ENCODE assay signal across 13 cellular contexts in genomic region chr17:27339198-27339835, GRCh38. TPM values are rescaled to one million over a fixed set of nuclear protein-coding genes. Genes with fewer than 3 reads are reported as not detected.
DNase-seq lines count a peak whose midpoint lies in the region; ATAC-seq, FAIRE-seq and TF ChIP-seq lines count a peak whose summit lies in the region.
"Had no signal": no experiment of that assay in that cellular context is flagged by ENCODE, and none has a peak within 500 bp of the region (broad histone marks: within the 10 kb centered on the region; RNA-seq: fewer than 3 reads in every experiment).

No MANE protein-coding gene starts in this region.

- no peak overlapping the region for H3K4me3 Mint-ChIP-seq in activated naive CD4-positive, alpha-beta T cell treated with anti-CD3 and anti-CD28 coated beads for 36 hours
- H3K4me3 Mint-ChIP-seq in glutamatergic neuron (ENCODE audit: unreplicated experiment): no peak overlapping the region
- H3K4me3 Mint-ChIP-seq: activated T-helper 17 cell treated with anti-CD3 and anti-CD28 coated beads, Interleukin-2, amount 50 U/mL, for 72 hours; CD8-positive, alpha-beta T cell had no signal

- H3K4me2 ChIP-seq in K562 (ENCODE audit: insufficient read depth, low read length): peak overlapping the region; percentile 54

- 58% methylated on average over 9 of the region's 9 CpGs for WGBS in K562 (ENCODE audit: insufficient coverage, low coverage, missing lambda C conversion rate)

- no peaks in the 10 kb centered on the region for H3K27me3 ChIP-seq in K562 (ENCODE audit: control insufficient read depth in 2 of 2, insufficient read depth in 2 of 2, low read length in 2 of 2)
- H3K27me3 ChIP-seq: cardiac muscle cell had no signal

- no TSS peak for BruUV-seq in K562 (replicated peaks; lab: Mats Ljungman, UMichigan)

- intact Hi-C loops in K562 (cut with micrococcal nuclease): no loop called here
- intact Hi-C loops in activated naive CD4-positive, alpha-beta T cell treated with anti-CD3 and anti-CD28 coated beads for 36 hours (cut with micrococcal nuclease): no loop called here

- no peak for TF ChIP-seq POLR2A in K562 (conservative IDR thresholded peaks at IDR 0.05)

- TF ChIP-seq EP300 in K562 (IDR thresholded peaks at IDR 0.05; ENCODE audit: low read length): no peak

- no peak overlapping the region for H3K4me3 ChIP-seq in K562
- H3K4me3 ChIP-seq: cardiac muscle cell had no signal

- peaks cover 36 to 61% of the 10 kb centered on the region in 2 experiments for H3K4me1 ChIP-seq in K562 (replicated peaks in 1 of 2; ENCODE audit: control insufficient read depth in 2 of 2, insufficient read depth in 2 of 2, low read length in 2 of 2)

- peak overlapping the region; percentile 67 for H3K27ac ChIP-seq in K562 (ENCODE audit: extremely low read depth, low read depth, low read length)
- H3K27ac ChIP-seq: cardiac muscle cell, VCaP had no signal

- H3K79me2 ChIP-seq in K562 (ENCODE audit: control insufficient read depth, insufficient read depth, low read length): peaks cover 3% of the 10 kb centered on the region; the same call in 2 of the 3 replicates

- 0 out of 2 replicates have a peak overlapping the region, but pooled peaks have one; percentile 0 for H2AFZ ChIP-seq in K562 (ENCODE audit: low read depth, low read length)

- no peak for FAIRE-seq in K562 (lab: Jason Lieb, UNC)

- no peak overlapping the region for H3K27ac Mint-ChIP-seq in activated naive CD4-positive, alpha-beta T cell treated with anti-CD3 and anti-CD28 coated beads for 36 hours
- H3K27ac Mint-ChIP-seq in glutamatergic neuron (ENCODE audit: unreplicated experiment): no peak overlapping the region
- H3K27ac Mint-ChIP-seq: activated T-helper 17 cell treated with anti-CD3 and anti-CD28 coated beads, Interleukin-2, amount 50 U/mL, for 72 hours; CD8-positive, alpha-beta T cell had no signal

- no peaks in the 10 kb centered on the region; the same call in 2 of the 3 replicates for H3K36me3 ChIP-seq in K562 (ENCODE audit: control insufficient read depth, insufficient read depth, low read length)
- H3K36me3 ChIP-seq: cardiac muscle cell had no signal

- no peaks in the 10 kb centered on the region for H3K27me3 Mint-ChIP-seq in activated naive CD4-positive, alpha-beta T cell treated with anti-CD3 and anti-CD28 coated beads for 36 hours (ENCODE audit: low read depth)
- H3K27me3 Mint-ChIP-seq in glutamatergic neuron (ENCODE audit: unreplicated experiment): peaks cover 8% of the 10 kb centered on the region
- H3K27me3 Mint-ChIP-seq: activated T-helper 17 cell treated with anti-CD3 and anti-CD28 coated beads, Interleukin-2, amount 50 U/mL, for 72 hours had no signal

- peak overlapping the region in 1 of 2 experiments; percentile 37; a peak in 3 of 4 replicates for H3K9ac ChIP-seq in K562 (ENCODE audit: insufficient read depth in 1 of 2, low read depth in 2 of 2, low read length in 2 of 2)

- TF ChIP-seq CTCF in GM20000 (IDR thresholded peaks at IDR 0.05; ENCODE audit: extremely low read depth, missing control alignments) (no peak), K562 (IDR thresholded peaks at IDR 0.05 in 2 of 3, conservative IDR thresholded peaks at IDR 0.05 in 1 of 3; ENCODE audit: insufficient read depth in 2 of 3, low read depth in 1 of 3, low read length in 3 of 3) (no peak), glutamatergic neuron (IDR thresholded peaks at IDR 0.05; ENCODE audit: partially characterized antibody, unreplicated experiment) (no peak)

- ATAC-seq in GM18498 (IDR thresholded peaks at IDR 0.05; ENCODE audit: unreplicated experiment) (peak; percentile 64), HG03066 (IDR thresholded peaks at IDR 0.05; ENCODE audit: low read depth, unreplicated experiment) (peak; percentile 50), K562 (no peak)

- CTCF ChIA-PET in K562 (lab: Yijun Ruan, JAX; ENCODE audit: low intra/inter-chr PET ratio): no interaction called here
- CTCF ChIA-PET in activated naive CD4-positive, alpha-beta T cell treated with anti-CD3 and anti-CD28 coated beads for 36 hours (lab: Charles Lee): interaction anchor here (0.9 to 2.0 kb wide), 4 partner anchors 103 to 311 kb away, joined by 3 to 8 read pairs (median 5); no protein-coding TSS in a partner anchor

- DNase-seq in GM20000 (ENCODE audit: low spot score): peak; percentile 49
- no peak for DNase-seq in K562 (ENCODE audit: extremely low read depth in 1 of 4, low spot score in 3 of 4)
- DNase-seq in activated naive CD4-positive, alpha-beta T cell treated with anti-CD3 and anti-CD28 coated beads for 36 hours: no peak
- DNase-seq in NK-92 treated with Interleukin-12 subunit alpha and Interleukin-12 subunit beta, amount 100 ng/mL, for 24 hours (lab: John Stamatoyannopoulos, UW): no peak
- DNase-seq in DMS153 (lab: John Stamatoyannopoulos, UW): no peak
- DNase-seq in glutamatergic neuron: no peak
- DNase-seq: NCI-H2171 treated with DMSO at 0.1 percent for 48 hours had no signal

- H3K4me1 Mint-ChIP-seq in activated naive CD4-positive, alpha-beta T cell treated with anti-CD3 and anti-CD28 coated beads for 36 hours (ENCODE audit: low read depth): peaks cover 6% of the 10 kb centered on the region
- peaks cover 8% of the 10 kb centered on the region for H3K4me1 Mint-ChIP-seq in glutamatergic neuron (ENCODE audit: low read depth, unreplicated experiment)
- H3K4me1 Mint-ChIP-seq: activated T-helper 17 cell treated with anti-CD3 and anti-CD28 coated beads, Interleukin-2, amount 50 U/mL, for 72 hours had no signal

- TF ChIP-seq RAD21 in K562 (CRISPR knock-in tag; conservative IDR thresholded peaks at IDR 0.05 in 1 of 2, IDR thresholded peaks at IDR 0.05 in 1 of 2): no peak

- H3K36me3 Mint-ChIP-seq in activated naive CD4-positive, alpha-beta T cell treated with anti-CD3 and anti-CD28 coated beads for 36 hours (ENCODE audit: low read depth): no peaks in the 10 kb centered on the region
- H3K36me3 Mint-ChIP-seq in glutamatergic neuron (ENCODE audit: unreplicated experiment): no peaks in the 10 kb centered on the region
- H3K36me3 Mint-ChIP-seq: CD8-positive, alpha-beta T cell had no signal

- H3K9me3 ChIP-seq in K562 (replicated peaks; ENCODE audit: control insufficient read depth, insufficient read depth, low read depth, low read length): no peaks in the 10 kb centered on the region

- in situ Hi-C loops in K562 (cut with MboI): no loop called here

- no peaks in the 10 kb centered on the region for H3K9me3 Mint-ChIP-seq in activated naive CD4-positive, alpha-beta T cell treated with anti-CD3 and anti-CD28 coated beads for 36 hours
- H3K9me3 Mint-ChIP-seq in glutamatergic neuron (ENCODE audit: unreplicated experiment): peaks cover under 1% of the 10 kb centered on the region
- H3K9me3 Mint-ChIP-seq: activated T-helper 17 cell treated with anti-CD3 and anti-CD28 coated beads, Interleukin-2, amount 50 U/mL, for 72 hours; CD8-positive, alpha-beta T cell had no signal

- no peaks in the 10 kb centered on the region for H3K9me1 ChIP-seq in K562 (ENCODE audit: control insufficient read depth, insufficient read depth, low read length)

- H4K20me1 ChIP-seq in K562 (replicated peaks; ENCODE audit: control insufficient read depth, insufficient read depth, low read length): no peaks in the 10 kb centered on the region

- POLR2A ChIA-PET in K562 (lab: Yijun Ruan, JAX): interaction anchor here (1.0 to 2.3 kb wide), 5 partner anchors 13 to 261 kb away, joined by 3 to 13 read pairs (median 4); partner anchors contain the start of gene WSB1

TF ChIP-seq in K562, 482 proteins besides CTCF, POLR2A, EP300 and RAD21:
- TF ChIP-seq MAZ (CRISPR knock-in tag; conservative IDR thresholded peaks at IDR 0.05 in 1 of 2, IDR thresholded peaks at IDR 0.05 in 1 of 2) (0 out of 4 replicates have a peak, but pooled peaks of 1 of the 2 experiments have one; percentile 1), FOXA3 (CRISPR knock-in tag; conservative IDR thresholded peaks at IDR 0.05 in 1 of 2, IDR thresholded peaks at IDR 0.05 in 1 of 2) (no peak), FOXJ3 (CRISPR knock-in tag; IDR thresholded peaks at IDR 0.05) (no peak), TSC22D4 (tag; IDR thresholded peaks at IDR 0.05) (0 out of 2 replicates have a peak, but pooled peaks have one; percentile 65), SPI1 (IDR thresholded peaks at IDR 0.05; ENCODE audit: borderline replicate concordance, low read depth, low read length) (peak; percentile 92), ETV1 (tag; conservative IDR thresholded peaks at IDR 0.05; ENCODE audit: low read depth) (0 out of 2 replicates have a peak, but pooled peaks have one; percentile 15), SREBF2 (CRISPR knock-in tag; IDR thresholded peaks at IDR 0.05) (peak; percentile 95; the same call in 1 of the 2 replicates)
- TF ChIP-seq, protein P1, sequence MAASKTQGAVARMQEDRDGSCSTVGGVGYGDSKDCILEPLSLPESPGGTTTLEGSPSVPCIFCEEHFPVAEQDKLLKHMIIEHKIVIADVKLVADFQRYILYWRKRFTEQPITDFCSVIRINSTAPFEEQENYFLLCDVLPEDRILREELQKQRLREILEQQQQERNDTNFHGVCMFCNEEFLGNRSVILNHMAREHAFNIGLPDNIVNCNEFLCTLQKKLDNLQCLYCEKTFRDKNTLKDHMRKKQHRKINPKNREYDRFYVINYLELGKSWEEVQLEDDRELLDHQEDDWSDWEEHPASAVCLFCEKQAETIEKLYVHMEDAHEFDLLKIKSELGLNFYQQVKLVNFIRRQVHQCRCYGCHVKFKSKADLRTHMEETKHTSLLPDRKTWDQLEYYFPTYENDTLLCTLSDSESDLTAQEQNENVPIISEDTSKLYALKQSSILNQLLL (CRISPR knock-in tag; IDR thresholded peaks at IDR 0.05; ENCODE audit: borderline replicate concordance): no peak

RNA-seq across cellular contexts. Expression of gene WSB1, which starts 45.4 kb away (rescaled TPM):
- 209 and 630 TPM in 2 replicates for total RNA-seq in K562 (2011; cell fraction: chromatin; rRNA removed; ENCODE audit: low replicate concordance)
- total RNA-seq in K562 (2011; cell fraction: nucleolus; rRNA removed): 107 and 151 TPM in 2 replicates
- total RNA-seq in K562 (2011; cell fraction: nucleoplasm; rRNA removed): 261 and 301 TPM in 2 replicates
- 51.1 and 51.8 TPM in 2 replicates for total RNA-seq in K562 (2014; rRNA removed)
- 91.0 and 106 TPM in 2 replicates for total RNA-seq in K562 (2014; rRNA removed; fragmentation: Illumina TruSeq; extraction: Trizol)
- 68.1 and 75.0 TPM in 2 replicates for total RNA-seq in K562 (2015; rRNA removed; fragmentation: Illumina TruSeq; extraction: Trizol)
- total RNA-seq in K562 (2021): 91.7 and 100 TPM in 2 replicates
- polyA plus RNA-seq in K562 (2011; rRNA removed): 164 and 229 TPM in 2 replicates
- 131 and 284 TPM in 2 replicates for polyA plus RNA-seq in K562 (2011; cell fraction: cytosol; rRNA removed)
- polyA plus RNA-seq in K562 (2011; cell fraction: nucleus; rRNA removed): 372 and 557 TPM in 2 replicates
- 64.3 and 80.1 TPM in 2 replicates for polyA plus RNA-seq in K562 (2012)
- polyA plus RNA-seq in K562 (2014; fragmentation: Illumina TruSeq; extraction: Trizol): 81.1 and 94.7 TPM in 2 replicates
- 10 to 100 TPM; 22.8 to 29.8 TPM for polyA plus RNA-seq in K562 (2014; fragmentation: Nextera tagmentation; extraction: Ambion mirVana)
- 118 and 163 TPM in 2 replicates for polyA plus RNA-seq in K562 (2014; rRNA removed)
- polyA minus RNA-seq in K562 (2011; rRNA and poly(A)+ RNA removed): 83.8 and 95.9 TPM in 2 replicates
- 38.2 and 47.6 TPM in 2 replicates for polyA minus RNA-seq in K562 (2011; cell fraction: cytosol; rRNA and poly(A)+ RNA removed)
- 92.9 and 111 TPM in 2 replicates for polyA minus RNA-seq in K562 (2011; cell fraction: nucleus; rRNA and poly(A)+ RNA removed)
- total RNA-seq in activated naive CD4-positive, alpha-beta T cell treated with anti-CD3 and anti-CD28 coated beads for 36 hours: 100 to 1,000 TPM; 112 to 118 TPM
- total RNA-seq in glutamatergic neuron (ENCODE audit: unreplicated experiment): 633 TPM
